Comparison of ENCODE assay signal across 15 cellular contexts in the genomic region with DNA sequence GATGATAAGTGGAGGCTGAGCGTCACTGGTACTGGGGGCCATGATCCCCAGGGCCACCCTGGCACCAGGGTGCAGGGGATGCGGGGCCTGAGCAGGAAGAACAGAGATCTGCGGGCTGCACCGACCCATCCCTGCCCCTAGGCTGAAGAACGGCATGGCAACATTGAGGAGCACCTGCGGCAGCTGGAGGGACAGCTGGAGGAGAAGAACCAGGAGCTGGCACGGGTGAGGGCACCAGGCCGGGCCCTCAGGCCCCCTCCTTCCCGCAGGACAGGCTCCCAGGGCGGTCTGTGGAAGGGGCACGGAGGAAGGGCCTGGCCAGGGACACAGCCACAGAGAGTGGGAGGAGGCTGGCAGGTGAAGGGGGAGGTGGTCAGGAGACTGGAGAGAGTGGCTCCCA. TPM values are rescaled to one million over a fixed set of nuclear protein-coding genes. Genes with fewer than 3 reads are reported as not detected.
"Had no signal": no experiment of that assay in that cellular context is flagged by ENCODE, and none has a peak within 500 bp of the region (broad histone marks: within the 10 kb centered on the region; RNA-seq: fewer than 3 reads in every experiment).

No MANE protein-coding gene starts in this region.

- DNase-seq: activated naive CD4-positive, alpha-beta T cell; activated naive CD8-positive, alpha-beta T cell treated with anti-CD3 and anti-CD28 coated beads, Interleukin-2, amount 10 ng/mL, durations not matched to agents 7 days and 5 days; effector memory CD8-positive, alpha-beta T cell; heart left ventricle; left colon; midbrain; pancreas; stimulated activated CD4-positive, alpha-beta T cell treated with anti-CD3 and anti-CD28 coated beads, Interleukin-2, amount 100 ng/mL, for 24 hours had no signal

- H3K4me3 ChIP-seq: heart left ventricle, lung, pancreas, thoracic aorta had no signal

- H3K4me1 ChIP-seq: pancreas had no signal

- H3K4me3 Mint-ChIP-seq: activated naive CD8-positive, alpha-beta T cell treated with anti-CD3 and anti-CD28 coated beads, Interleukin-2, amount 10 ng/mL, durations not matched to agents 7 days and 5 days; activated T-helper 1 cell treated with anti-CD3 and anti-CD28 coated beads, Interleukin-12 subunit alpha, Interleukin-12 subunit beta, Interleukin-2, Interleukin-4 antibody, amounts not matched to agents 30 ng/mL and 10 ng/mL and 1 ng/mL, durations not matched to agents 14 hours and 24 hours and 36 hours; effector memory CD8-positive, alpha-beta T cell; T-helper 2 cell treated with Interferon-gamma antibody and Interleukin-4, amounts not matched to agents 5 μg/mL and 100 μg/mL, for 36 hours had no signal

- H3K9me3 Mint-ChIP-seq: activated naive CD8-positive, alpha-beta T cell treated with anti-CD3 and anti-CD28 coated beads, Interleukin-2, amount 10 ng/mL, durations not matched to agents 7 days and 5 days; activated T-helper 1 cell treated with anti-CD3 and anti-CD28 coated beads, Interleukin-12 subunit alpha, Interleukin-12 subunit beta, Interleukin-2, Interleukin-4 antibody, amounts not matched to agents 30 ng/mL and 10 ng/mL and 1 ng/mL, durations not matched to agents 14 hours and 24 hours and 36 hours; effector memory CD8-positive, alpha-beta T cell; T-helper 2 cell treated with Interferon-gamma antibody and Interleukin-4, amounts not matched to agents 5 μg/mL and 100 μg/mL, for 36 hours had no signal

- ATAC-seq: effector memory CD8-positive, alpha-beta T cell had no signal

- H3K36me3 ChIP-seq: pancreas had no signal

- H3K27ac ChIP-seq: heart left ventricle, pancreas, thoracic aorta had no signal

- H3K27ac Mint-ChIP-seq: activated naive CD8-positive, alpha-beta T cell treated with anti-CD3 and anti-CD28 coated beads, Interleukin-2, amount 10 ng/mL, durations not matched to agents 7 days and 5 days; activated T-helper 1 cell treated with anti-CD3 and anti-CD28 coated beads, Interleukin-12 subunit alpha, Interleukin-12 subunit beta, Interleukin-2, Interleukin-4 antibody, amounts not matched to agents 30 ng/mL and 10 ng/mL and 1 ng/mL, durations not matched to agents 14 hours and 24 hours and 36 hours; effector memory CD8-positive, alpha-beta T cell; T-helper 2 cell treated with Interferon-gamma antibody and Interleukin-4, amounts not matched to agents 5 μg/mL and 100 μg/mL, for 36 hours had no signal

- H3K9me3 ChIP-seq: heart left ventricle, pancreas, thoracic aorta had no signal

- H3K27me3 Mint-ChIP-seq: activated naive CD8-positive, alpha-beta T cell treated with anti-CD3 and anti-CD28 coated beads, Interleukin-2, amount 10 ng/mL, durations not matched to agents 7 days and 5 days had no signal

- H3K4me1 Mint-ChIP-seq: activated naive CD8-positive, alpha-beta T cell treated with anti-CD3 and anti-CD28 coated beads, Interleukin-2, amount 10 ng/mL, durations not matched to agents 7 days and 5 days had no signal

- H3K27me3 ChIP-seq: heart left ventricle, pancreas had no signal

RNA-seq across cellular contexts. Expression of a gene that starts 37.7 kb away (rescaled TPM):
- total RNA-seq: activated CD8-positive, alpha-beta memory T cell treated with anti-CD3 and anti-CD28 coated beads for 36 hours; activated naive CD8-positive, alpha-beta T cell treated with anti-CD3 and anti-CD28 coated beads, Interleukin-2, amount 10 ng/mL, durations not matched to agents 7 days and 5 days; activated T-helper 1 cell treated with anti-CD3 and anti-CD28 coated beads, Interleukin-12 subunit alpha, Interleukin-12 subunit beta, Interleukin-2, Interleukin-4 antibody, amounts not matched to agents 30 ng/mL and 10 ng/mL and 1 ng/mL, durations not matched to agents 14 hours and 24 hours and 36 hours; epithelial cell of proximal tubule; heart left ventricle; left colon; lung; pancreas; thoracic aorta; ureter had no signal
- polyA plus RNA-seq: heart left ventricle, lung had no signal
